18 cellular contexts compared by ENCODE assay signal in the genomic region with DNA sequence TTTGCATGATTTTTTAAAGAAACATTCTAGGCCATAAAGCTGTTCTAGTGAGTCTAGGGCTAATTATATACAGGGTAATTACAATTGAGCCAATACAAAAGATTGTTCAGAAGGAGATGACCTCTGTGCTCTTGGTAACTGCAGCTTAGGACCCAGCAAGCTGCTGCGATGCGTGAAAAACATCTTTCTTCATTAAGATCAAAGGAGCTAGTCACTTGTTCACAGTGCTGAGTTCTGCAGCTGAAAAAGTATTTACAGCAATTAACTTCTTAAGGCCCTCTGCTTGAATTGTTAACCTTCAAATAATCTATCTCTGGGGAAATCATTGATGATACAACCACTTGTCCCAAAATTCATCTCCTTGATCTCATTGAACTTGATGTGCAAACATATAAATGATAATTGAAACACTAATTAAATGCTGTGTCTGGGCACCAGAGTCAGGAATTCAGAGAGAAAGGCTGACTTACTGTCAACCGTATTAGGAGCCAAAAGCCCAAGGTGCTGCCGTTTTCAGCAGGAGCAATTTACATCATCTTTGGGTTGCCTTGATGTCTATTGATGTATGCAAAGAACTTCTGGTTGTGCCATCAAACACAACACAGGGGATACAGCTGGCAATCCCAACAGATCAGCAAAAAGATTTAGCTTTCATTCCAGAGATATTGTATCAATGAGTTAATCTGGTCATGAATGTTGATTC.
"Had no signal": no experiment of that assay in that cellular context is flagged by ENCODE, and none has a peak within 500 bp of the region (broad histone marks: within the 10 kb centered on the region; RNA-seq: fewer than 3 reads in every experiment).

No MANE protein-coding gene starts in this region.

- H3K27ac ChIP-seq: body of pancreas, heart right ventricle, sigmoid colon, thoracic aorta, vagina, WERI-Rb-1 had no signal

- H3K4me1 ChIP-seq: body of pancreas, heart right ventricle, sigmoid colon, vagina had no signal

- DNase-seq: activated CD4-positive, alpha-beta T cell treated with anti-CD3 and anti-CD28 coated beads, Interleukin-2, amount 50 U/mL, for 1 hour; activated CD4-positive, CD25-positive, alpha-beta regulatory T cell treated with anti-CD3 and anti-CD28 coated beads, Interleukin-2, amount 50 U/mL, for 72 hours; activated gamma-delta T cell treated with Interleukin-2 at 50 U/mL for 16 hours; activated T-cell treated with anti-CD3 and anti-CD28 coated beads, Interleukin-2, amount 50 U/mL, for 1 hour; anterior cingulate cortex; body of pancreas; effector CD8-positive, alpha-beta T cell; erythroblast; foreskin fibroblast; heart right ventricle; sigmoid colon; stimulated activated CD4-positive, alpha-beta T cell treated with anti-CD3 and anti-CD28 coated beads, Interleukin-15, amount 100 ng/mL, for 24 hours; stimulated activated naive CD4-positive, alpha-beta T cell; WERI-Rb-1 had no signal

- H3K4me3 ChIP-seq: body of pancreas, heart right ventricle, lung, sigmoid colon, smooth muscle cell, thoracic aorta, vagina had no signal

- H3K9me3 ChIP-seq: body of pancreas, heart right ventricle, sigmoid colon, thoracic aorta, vagina had no signal

- H3K36me3 ChIP-seq: heart right ventricle, sigmoid colon, thoracic aorta, vagina, WERI-Rb-1 had no signal

- H3K4me2 ChIP-seq: smooth muscle cell had no signal

- H3K27me3 ChIP-seq: body of pancreas, heart right ventricle, sigmoid colon, vagina had no signal
